In the genomic region with DNA sequence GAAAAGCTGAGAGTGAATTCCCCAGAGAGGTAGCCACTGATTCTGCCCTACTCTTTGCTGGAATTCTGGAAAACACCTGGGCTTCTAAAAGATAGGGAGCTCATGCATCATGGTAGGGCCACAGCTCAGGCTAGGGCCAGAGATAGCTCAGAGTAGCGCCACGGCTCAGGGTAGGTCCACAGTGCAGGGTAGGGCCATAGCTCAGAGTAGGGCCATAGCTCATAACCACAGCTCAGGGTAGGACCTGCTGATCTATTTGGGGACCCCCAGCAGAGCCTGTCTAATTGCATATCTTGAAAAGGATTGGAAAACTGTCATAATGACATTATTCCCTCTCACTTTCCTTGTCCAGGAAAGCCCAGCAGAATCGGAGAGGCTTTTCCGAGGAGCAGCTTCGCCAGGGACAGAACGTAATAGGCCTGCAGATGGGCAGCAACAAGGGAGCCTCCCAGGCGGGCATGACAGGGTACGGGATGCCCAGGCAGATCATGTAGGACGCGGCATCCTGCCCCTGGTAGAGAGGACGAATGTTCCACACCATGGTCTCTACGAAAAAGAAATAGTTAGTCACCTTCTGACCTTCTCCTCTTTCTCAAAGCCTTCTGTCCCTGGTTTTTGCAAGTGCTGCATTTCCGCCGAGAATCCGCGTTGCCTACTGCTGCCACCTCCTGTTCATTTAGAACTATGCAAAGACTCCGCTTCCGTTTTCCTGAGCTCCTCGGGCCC, we compare ENCODE assay signal across 9 cellular contexts. TPM values are rescaled to one million over a fixed set of nuclear protein-coding genes. Genes with fewer than 3 reads are reported as not detected.
A peak's percentile ranks its signal among the peaks of the same experiment; 100 is the strongest.
DNase-seq lines count a peak whose midpoint lies in the region; ATAC-seq and TF ChIP-seq lines count a peak whose summit lies in the region.
"Had no signal": no experiment of that assay in that cellular context is flagged by ENCODE, and none has a peak within 500 bp of the region (broad histone marks: within the 10 kb centered on the region; RNA-seq: fewer than 3 reads in every experiment).

No MANE protein-coding gene starts in this region.

- H3K14ac ChIP-seq in IMR-90 (replicated peaks; ENCODE audit: low read depth, low read length): no peak overlapping the region

- no peak overlapping the region for H3K4me3 ChIP-seq in IMR-90 (ENCODE audit: insufficient read depth, low read depth, low read length)

- H3K27ac ChIP-seq in IMR-90 (ENCODE audit: insufficient read depth, low read length): no peak overlapping the region

- H3K9me3 Mint-ChIP-seq in central memory CD8-positive, alpha-beta T cell: no peaks in the 10 kb centered on the region

- H2BK20ac ChIP-seq in IMR-90 (ENCODE audit: low read depth, low read length): no peak overlapping the region

- no peak overlapping the region for H2BK120ac ChIP-seq in IMR-90 (ENCODE audit: low read depth, low read length)

- no peak for TF ChIP-seq POLR2A in IMR-90 (IDR thresholded peaks at IDR 0.05; ENCODE audit: low read depth, low read length)

- peak overlapping the region; percentile 85 for H2AFZ ChIP-seq in IMR-90 (replicated peaks; ENCODE audit: low read length, poor library complexity)

- TF ChIP-seq CTCF in IMR-90 (conservative IDR thresholded peaks at IDR 0.05; ENCODE audit: low read depth, low read length): peak; percentile 82

- ATAC-seq in GM21390 (IDR thresholded peaks at IDR 0.05; ENCODE audit: unreplicated experiment): peak; percentile 87
- ATAC-seq in IMR-90 (ENCODE audit: low read depth): peak; percentile 93
- ATAC-seq in central memory CD8-positive, alpha-beta T cell (replicated peaks; ENCODE audit: extremely low read depth, poor library complexity, severe bottlenecking): peak; percentile 70

- H4K8ac ChIP-seq in IMR-90 (ENCODE audit: low read depth in 2 of 2, low read length in 2 of 2): no peak overlapping the region

- no peak overlapping the region for H3K18ac ChIP-seq in IMR-90 (ENCODE audit: low read depth, low read length)

- H4K5ac ChIP-seq in IMR-90 (ENCODE audit: low read depth, low read length): no peak overlapping the region

- BruUV-seq in IMR-90 (replicated peaks; lab: Mats Ljungman, UMichigan): no TSS peak

- peak; percentile 87 for TF ChIP-seq RAD21 in IMR-90 (IDR thresholded peaks at IDR 0.05; ENCODE audit: low read length)

- no peaks in the 10 kb centered on the region for H3K36me3 Mint-ChIP-seq in central memory CD8-positive, alpha-beta T cell (ENCODE audit: insufficient read depth)
- H3K36me3 Mint-ChIP-seq: activated naive CD8-positive, alpha-beta T cell had no signal

- in situ Hi-C loops in IMR-90 (cut with MboI; ENCODE audit: low sequenced_read_pairs): no loop called here

- POLR2A ChIA-PET in IMR-90 (lab: Charles Lee; ENCODE audit: unreplicated experiment): interaction anchor here (0.6 kb wide), 1 partner anchor 51 kb away, joined by 4 read pairs; no protein-coding TSS in a partner anchor

- no peaks in the 10 kb centered on the region for H3K79me1 ChIP-seq in IMR-90 (ENCODE audit: low read depth in 1 of 2, low read length in 2 of 2)

- H2BK15ac ChIP-seq in IMR-90 (ENCODE audit: low read depth, low read length): no peak overlapping the region

- H3K9me3 ChIP-seq in IMR-90 (ENCODE audit: control insufficient read depth, insufficient read depth, low read length): no peaks in the 10 kb centered on the region

- H3K23ac ChIP-seq in IMR-90 (ENCODE audit: low read depth, low read length): no peak overlapping the region

- H3K36me3 ChIP-seq in IMR-90 (ENCODE audit: control insufficient read depth, insufficient read depth, low read length): no peaks in the 10 kb centered on the region

- no peak overlapping the region for H3K9ac ChIP-seq in IMR-90 (ENCODE audit: low read depth, low read length)

- H3K27me3 ChIP-seq in IMR-90 (ENCODE audit: control insufficient read depth, insufficient read depth, low read length): no peaks in the 10 kb centered on the region

- H4K20me1 ChIP-seq in IMR-90 (ENCODE audit: insufficient read depth, low read length): no peaks in the 10 kb centered on the region

- no peak overlapping the region for H2AK9ac ChIP-seq in IMR-90 (replicated peaks; ENCODE audit: low read depth, low read length, poor library complexity)

- H4K91ac ChIP-seq in IMR-90 (ENCODE audit: insufficient read depth, low read depth, low read length): no peak overlapping the region

- no peaks in the 10 kb centered on the region for H3K27me3 Mint-ChIP-seq in central memory CD8-positive, alpha-beta T cell
- H3K27me3 Mint-ChIP-seq: activated naive CD8-positive, alpha-beta T cell had no signal

- intact Hi-C loops in IMR-90 (cut with micrococcal nuclease): loop anchor here (1.0 kb wide), 2 partner anchors 24 to 296 kb away; no protein-coding TSS in a partner anchor

- dilution Hi-C loops in IMR-90 (cut with HindIII; ENCODE audit: low sequenced_read_pairs, unreplicated experiment): no loop called here

- H3K4me1 Mint-ChIP-seq in central memory CD8-positive, alpha-beta T cell: peaks cover 9% of the 10 kb centered on the region

- WGBS in IMR-90 (ENCODE audit: extremely low coverage in 2 of 2, insufficient read length in 1 of 2), 2 experiments: 90% methylated on average over 2 of the region's 19 CpGs; no CpG with 5 or more reads in 1 of the 2 experiments

- no peaks in the 10 kb centered on the region for H3K9me1 ChIP-seq in IMR-90 (ENCODE audit: insufficient read depth, low read length)

- H2AK5ac ChIP-seq in IMR-90 (ENCODE audit: low read depth, low read length): no peak overlapping the region

- H3K4me2 ChIP-seq in IMR-90 (ENCODE audit: low read depth, low read length): no peak overlapping the region

- DNase-seq in D341Med (ENCODE audit: low spot score) (peak; percentile 72), IMR-90 (peak; percentile 80), kidney glomerular epithelial cell (lab: John Stamatoyannopoulos, UW) (peak; percentile 89), NCI-H1105 (lab: John Stamatoyannopoulos, UW) (no peak)
- DNase-seq in activated CD4-positive, CD25-positive, alpha-beta regulatory T cell treated with anti-CD3 and anti-CD28 coated beads, Interleukin-2, amount 50 U/mL, for 16 hours (ENCODE audit: low read depth, low spot score): peak; percentile 26
- DNase-seq in central memory CD8-positive, alpha-beta T cell (ENCODE audit: low spot score in 2 of 2): peak; percentile 21 to 23
- peak; percentile 48 for DNase-seq in stimulated activated CD4-positive, alpha-beta T cell treated with anti-CD3 and anti-CD28 coated beads, Interleukin-2, amount 100 ng/mL, for 4 hours (ENCODE audit: low read depth)

- peaks cover 7% of the 10 kb centered on the region for H3K4me1 ChIP-seq in IMR-90 (ENCODE audit: control insufficient read depth, insufficient read depth, low read length)

- H3K27ac Mint-ChIP-seq in central memory CD8-positive, alpha-beta T cell (ENCODE audit: low read depth): no peak overlapping the region
- H3K27ac Mint-ChIP-seq: activated naive CD8-positive, alpha-beta T cell had no signal

- H2BK5ac ChIP-seq in IMR-90 (ENCODE audit: low read depth, low read length, poor library complexity, severe bottlenecking): no peak overlapping the region

- H3K4ac ChIP-seq in IMR-90 (ENCODE audit: low read depth, low read length): no peak overlapping the region

- H3K56ac ChIP-seq in IMR-90 (ENCODE audit: extremely low read depth, insufficient read depth, low read length): no peak overlapping the region

- no peak overlapping the region for H3K4me3 Mint-ChIP-seq in central memory CD8-positive, alpha-beta T cell
- H3K4me3 Mint-ChIP-seq: activated naive CD8-positive, alpha-beta T cell had no signal

- CTCF ChIA-PET in IMR-90 (lab: Yijun Ruan, JAX): interaction anchor here (0.6 to 3.1 kb wide), 15 partner anchors 11 to 293 kb away, joined by 3 to 17 read pairs (median 4); a partner anchor contains a TSS

TF ChIP-seq in IMR-90, 13 proteins besides CTCF, POLR2A, EP300 and RAD21:
- TF ChIP-seq MAFK (IDR thresholded peaks at IDR 0.05; ENCODE audit: low read depth, low read length) (peak; percentile 80), RCOR1 (IDR thresholded peaks at IDR 0.05; ENCODE audit: insufficient replicate concordance, low read length) (no peak), SMC3 (IDR thresholded peaks at IDR 0.05; ENCODE audit: low read depth, low read length) (peak; percentile 82)
TF ChIP-seq in IMR-90: peak in this region for 2.

RNA-seq across cellular contexts. Expression of a gene that starts 14.5 kb away (rescaled TPM):
- 3.2 and 3.6 TPM in 2 replicates for total RNA-seq in IMR-90 (2012; rRNA removed)
- polyA plus RNA-seq in IMR-90 (2012; rRNA removed): 7.7 TPM in 2 replicates
- 2.9 and 5.0 TPM in 2 replicates for polyA plus RNA-seq in IMR-90 (2012; cell fraction: cytosol; rRNA removed)
- 3.5 and 4.2 TPM in 2 replicates for polyA plus RNA-seq in IMR-90 (2012; cell fraction: nucleus; rRNA removed; ENCODE audit: low replicate concordance)

RNA-seq across cellular contexts. Expression of a gene that starts 21.3 kb away (rescaled TPM):
- not detected in 2 replicates for total RNA-seq in IMR-90 (2012; rRNA removed)
- 0.07 TPM in 1 of 2 replicates, not detected in the other for polyA plus RNA-seq in IMR-90 (2012; rRNA removed)
- polyA plus RNA-seq in IMR-90 (2012; cell fraction: cytosol; rRNA removed): 0.02 TPM in 1 of 2 replicates, not detected in the other
- polyA plus RNA-seq in IMR-90 (2012; cell fraction: nucleus; rRNA removed; ENCODE audit: low replicate concordance): 0.05 and 0.09 TPM in 2 replicates

RNA-seq across cellular contexts. Expression of a gene that starts 34.4 kb away (rescaled TPM):
- 53.9 and 57.2 TPM in 2 replicates for total RNA-seq in IMR-90 (2012; rRNA removed)
- 17.7 and 24.7 TPM in 2 replicates for polyA plus RNA-seq in IMR-90 (2012; rRNA removed)
- 6.3 and 8.0 TPM in 2 replicates for polyA plus RNA-seq in IMR-90 (2012; cell fraction: cytosol; rRNA removed)
- 6.5 and 16.2 TPM in 2 replicates for polyA plus RNA-seq in IMR-90 (2012; cell fraction: nucleus; rRNA removed; ENCODE audit: low replicate concordance)
